Comparison of ENCODE assay signal across 8 cellular contexts in the genomic region with DNA sequence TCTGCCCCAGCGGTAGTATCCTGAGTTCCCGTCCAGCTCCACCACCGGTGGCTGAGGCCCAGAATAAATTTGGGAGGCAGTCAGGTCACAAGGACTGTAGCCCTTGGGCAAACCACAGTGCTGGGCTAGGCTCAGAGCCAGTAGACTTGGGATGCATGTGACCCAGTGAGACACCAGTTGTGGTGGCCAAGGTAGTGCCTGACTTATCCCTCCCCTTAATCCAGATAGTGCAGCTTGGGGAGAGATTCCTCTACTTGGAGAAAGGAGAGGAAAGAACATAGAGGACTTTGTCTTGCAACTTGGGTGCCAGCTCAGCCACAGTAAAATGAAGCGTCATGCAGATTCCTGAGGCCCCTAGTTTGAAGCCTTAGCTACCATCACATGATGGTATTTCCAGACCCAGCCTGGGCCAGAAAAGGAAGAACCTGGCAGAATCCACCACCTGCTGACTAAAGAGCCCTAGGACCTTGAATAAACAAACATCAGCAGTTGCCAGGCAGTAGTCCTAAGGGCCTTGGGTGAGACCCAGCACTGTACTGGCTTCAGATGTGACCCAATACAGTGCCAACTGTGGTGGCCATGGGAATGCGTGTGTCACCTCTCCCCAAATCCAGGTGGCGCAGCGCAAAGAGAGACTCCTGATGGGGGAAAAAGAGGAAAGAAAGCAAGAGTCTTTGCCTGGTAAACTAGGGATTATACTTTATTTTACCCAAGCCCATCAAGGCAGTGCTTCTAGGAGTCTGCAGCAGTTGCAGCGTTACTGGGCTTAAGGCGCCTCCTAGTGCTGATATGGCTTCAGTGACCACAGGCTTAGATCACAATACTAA. TPM values are rescaled to one million over a fixed set of nuclear protein-coding genes. Genes with fewer than 3 reads are reported as not detected.
DNase-seq lines count a peak whose midpoint lies in the region; ATAC-seq and TF ChIP-seq lines count a peak whose summit lies in the region.

No MANE protein-coding gene starts in this region.

- H3K27me3 ChIP-seq in Karpas-422 (ENCODE audit: low read length) (no peaks in the 10 kb centered on the region), thyroid gland (no peaks in the 10 kb centered on the region)

- TF ChIP-seq POLR2A in thyroid gland (IDR thresholded peaks at IDR 0.05): no peak

- H2AFZ ChIP-seq in Karpas-422 (ENCODE audit: low read length): no peak overlapping the region

- peak in 1 of 3 donors; percentile 19 for TF ChIP-seq CTCF in omental fat pad (IDR thresholded peaks at IDR 0.05)
- TF ChIP-seq CTCF in thyroid gland (IDR thresholded peaks at IDR 0.05): peak; percentile 42 to 85 (median 80)

- DNase-seq in DMS114 treated with DMSO at 0.1 percent for 48 hours (lab: John Stamatoyannopoulos, UW; ENCODE audit: unreplicated experiment) (peak; percentile 24), Karpas-422 (peak; percentile 91), RPMI7951 (ENCODE audit: low read depth) (peak; percentile 92), foreskin melanocyte (peak; percentile 88), omental fat pad (ENCODE audit: low spot score) (no peak), thyroid gland (peak; percentile 64 to 72)
- peak; percentile 34 for DNase-seq in activated T-helper 9 cell treated with anti-CD3 and anti-CD28 coated beads, Interleukin-2, amount 50 U/mL, for 16 hours (ENCODE audit: low read depth)

- 45 to 54% methylated on average over 9 of the region's 9 CpGs for WGBS in thyroid gland, 2 donors

- intact Hi-C loops in thyroid gland (cut with DNase I): no loop called here

- peak; percentile 92 for ATAC-seq in GM21529 (IDR thresholded peaks at IDR 0.05; ENCODE audit: unreplicated experiment)
- peak; percentile 68 for ATAC-seq in omental fat pad (ENCODE audit: low FRiP score)

- H3K4me1 ChIP-seq in Karpas-422 (ENCODE audit: low read length) (no peaks in the 10 kb centered on the region), thyroid gland (no peaks in the 10 kb centered on the region)

- H3K4me3 ChIP-seq in Karpas-422 (ENCODE audit: low read length) (no peak overlapping the region), thyroid gland (replicated peaks in 1 of 3) (no peak overlapping the region)

- H3K79me2 ChIP-seq in Karpas-422 (ENCODE audit: low read length): no peaks in the 10 kb centered on the region

- H4K20me1 ChIP-seq in Karpas-422 (ENCODE audit: insufficient read depth, low read depth, low read length): no peaks in the 10 kb centered on the region

- no peaks in the 10 kb centered on the region for H3K9me3 ChIP-seq in Karpas-422 (ENCODE audit: low read length)
- H3K9me3 ChIP-seq in thyroid gland: no peaks in the 10 kb centered on the region

- no peak overlapping the region for H3K9ac ChIP-seq in Karpas-422 (ENCODE audit: low read length)

- H3K9me2 ChIP-seq in Karpas-422 (replicated peaks; ENCODE audit: insufficient read depth, low read length): no peaks in the 10 kb centered on the region

- no peak overlapping the region for H3K27ac ChIP-seq in Karpas-422 (ENCODE audit: low read length)
- H3K27ac ChIP-seq in thyroid gland: no peak overlapping the region

- H3K36me3 ChIP-seq in Karpas-422 (ENCODE audit: insufficient read depth, low read length): no peaks in the 10 kb centered on the region
- H3K36me3 ChIP-seq in thyroid gland: no peaks in the 10 kb centered on the region

- no peak overlapping the region for H3K4me2 ChIP-seq in Karpas-422 (ENCODE audit: low read depth, low read length, poor library complexity, severe bottlenecking)

RNA-seq across cellular contexts. Expression of a gene that starts 17.0 kb away (rescaled TPM):
- 103 and 121 TPM in 2 replicates for total RNA-seq in Karpas-422 (2014; rRNA removed; shearing (Covaris generic); ENCODE audit: low replicate concordance)
- total RNA-seq in RPMI7951 (2014; rRNA removed; shearing (Covaris generic)): 25.1 and 26.8 TPM in 2 replicates
- total RNA-seq in omental fat pad (10 to 100 TPM; 20.2 to 60.6 (median 26.5) TPM), thyroid gland (10 to 100 TPM; 17.0 to 39.0 (median 34.3) TPM)

RNA-seq across cellular contexts. Expression of a gene that starts 54.3 kb away (rescaled TPM):
- 0.07 TPM in 1 of 2 replicates, not detected in the other for total RNA-seq in Karpas-422 (2014; rRNA removed; shearing (Covaris generic); ENCODE audit: low replicate concordance)
- 0.10 and 0.12 TPM in 2 replicates for total RNA-seq in RPMI7951 (2014; rRNA removed; shearing (Covaris generic))
- total RNA-seq in omental fat pad (1 to 10 TPM in 1 of 4 donors, under 1 TPM in 3; 0.32 to 1.8 (median 0.71) TPM), thyroid gland (10 to 100 TPM in 1 of 4 donors, 1 to 10 TPM in 3; 4.5 to 12.2 (median 6.3) TPM)
